20 cellular contexts compared by ENCODE assay signal in the genomic region with DNA sequence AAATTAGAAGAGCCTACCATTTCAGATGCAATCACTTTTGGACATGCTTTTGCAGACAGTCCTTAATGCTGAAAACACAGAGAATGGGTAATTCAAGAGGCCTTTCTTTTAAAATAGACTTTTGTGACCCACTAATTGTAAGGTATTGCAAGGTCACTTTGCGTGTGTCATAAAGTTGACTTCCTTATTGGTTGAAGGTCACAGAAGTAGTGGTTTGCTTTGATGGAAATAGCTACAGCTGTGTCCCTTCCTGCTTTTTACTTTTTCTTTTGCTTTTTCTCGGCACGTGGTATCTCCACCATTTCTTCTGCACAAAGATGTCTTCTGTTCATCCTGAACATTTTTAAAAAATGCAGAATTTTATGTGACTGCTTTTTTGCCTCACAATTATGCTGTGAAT.
"Had no signal": no experiment of that assay in that cellular context is flagged by ENCODE, and none has a peak within 500 bp of the region (broad histone marks: within the 10 kb centered on the region; RNA-seq: fewer than 3 reads in every experiment).

No MANE protein-coding gene starts in this region.

- H3K27ac Mint-ChIP-seq: activated CD4-positive, alpha-beta T cell treated with anti-CD3 and anti-CD28 coated beads, Interleukin-2, amount 10 ng/mL, durations not matched to agents 24 days and 14 days had no signal

- H3K27me3 Mint-ChIP-seq: activated CD4-positive, alpha-beta T cell treated with anti-CD3 and anti-CD28 coated beads, Interleukin-2, amount 10 ng/mL, durations not matched to agents 24 days and 14 days; activated naive CD8-positive, alpha-beta T cell treated with anti-CD3 and anti-CD28 coated beads, Interleukin-2, amount 50 U/mL, for 24 hours; activated T-helper 17 cell treated with anti-CD3 and anti-CD28 coated beads, Interleukin-2, amount 50 U/mL, for 72 hours; naive B cell; progenitor cell of endocrine pancreas; stimulated activated naive CD8-positive, alpha-beta T cell treated with anti-CD3 and anti-CD28 coated beads, Interleukin-15, amount 100 ng/mL, for 72 hours had no signal

- H3K9me3 Mint-ChIP-seq: activated CD4-positive, alpha-beta T cell treated with anti-CD3 and anti-CD28 coated beads, Interleukin-2, amount 10 ng/mL, durations not matched to agents 24 days and 14 days; activated naive CD8-positive, alpha-beta T cell treated with anti-CD3 and anti-CD28 coated beads, Interleukin-2, amount 50 U/mL, for 24 hours; activated T-helper 17 cell treated with anti-CD3 and anti-CD28 coated beads, Interleukin-2, amount 50 U/mL, for 72 hours; endodermal cell had no signal

- H3K4me3 Mint-ChIP-seq: activated CD4-positive, alpha-beta T cell treated with anti-CD3 and anti-CD28 coated beads, Interleukin-2, amount 10 ng/mL, durations not matched to agents 24 days and 14 days; activated naive CD8-positive, alpha-beta T cell treated with anti-CD3 and anti-CD28 coated beads, Interleukin-2, amount 50 U/mL, for 24 hours; activated T-helper 17 cell treated with anti-CD3 and anti-CD28 coated beads, Interleukin-2, amount 50 U/mL, for 72 hours; endodermal cell; naive B cell; stimulated activated naive CD8-positive, alpha-beta T cell treated with anti-CD3 and anti-CD28 coated beads, Interleukin-15, amount 100 ng/mL, for 72 hours had no signal

- H3K9me3 ChIP-seq: ascending aorta, breast epithelium, gastroesophageal sphincter, upper lobe of left lung had no signal

- DNase-seq: activated CD4-positive, CD25-positive, alpha-beta regulatory T cell; activated CD8-positive, alpha-beta memory T cell treated with anti-CD3 and anti-CD28 coated beads for 24 hours; activated naive CD4-positive, alpha-beta T cell treated with Interleukin-2 at 50 U/mL for 16 hours; activated naive CD8-positive, alpha-beta T cell treated with anti-CD3 and anti-CD28 coated beads, Interleukin-2, amount 50 U/mL, for 24 hours; endodermal cell; left cardiac atrium; naive B cell; right cardiac atrium; stimulated activated CD4-positive, alpha-beta T cell treated with anti-CD3 and anti-CD28 coated beads, Interleukin-4, amount 100 ng/mL, for 4 hours; stimulated activated CD8-positive, alpha-beta memory T cell treated with anti-CD3 and anti-CD28 coated beads, Interleukin-4, amount 100 ng/mL, for 48 hours; stimulated activated naive CD8-positive, alpha-beta T cell treated with anti-CD3 and anti-CD28 coated beads, Interleukin-15, amount 100 ng/mL, for 72 hours; upper lobe of left lung had no signal

- H3K4me1 ChIP-seq: ascending aorta, breast epithelium, gastroesophageal sphincter had no signal

- H3K4me1 Mint-ChIP-seq: activated CD4-positive, alpha-beta T cell treated with anti-CD3 and anti-CD28 coated beads, Interleukin-2, amount 10 ng/mL, durations not matched to agents 24 days and 14 days had no signal

- H3K27ac ChIP-seq: ascending aorta, breast epithelium, gastroesophageal sphincter, skin epidermis, upper lobe of left lung had no signal

- ATAC-seq: activated naive CD8-positive, alpha-beta T cell treated with anti-CD3 and anti-CD28 coated beads, Interleukin-2, amount 50 U/mL, for 24 hours; activated T-helper 17 cell treated with anti-CD3 and anti-CD28 coated beads, Interleukin-2, amount 50 U/mL, for 72 hours; gastroesophageal sphincter; left cardiac atrium; stimulated activated naive CD8-positive, alpha-beta T cell treated with anti-CD3 and anti-CD28 coated beads, Interleukin-15, amount 100 ng/mL, for 72 hours had no signal

- H3K27me3 ChIP-seq: ascending aorta, breast epithelium, gastroesophageal sphincter, upper lobe of left lung had no signal

- H3K4me3 ChIP-seq: ascending aorta, breast epithelium, gastroesophageal sphincter, lung, skin epidermis, upper lobe of left lung had no signal
